13 cellular contexts compared by ENCODE assay signal in genomic region chr3:46353639-46354410, GRCh38. TPM values are rescaled to one million over a fixed set of nuclear protein-coding genes. Genes with fewer than 3 reads are reported as not detected.
A peak's percentile ranks its signal among the peaks of the same experiment; 100 is the strongest.
DNase-seq lines count a peak whose midpoint lies in the region; ATAC-seq, FAIRE-seq and TF ChIP-seq lines count a peak whose summit lies in the region.
"Had no signal": no experiment of that assay in that cellular context is flagged by ENCODE, and none has a peak within 500 bp of the region (broad histone marks: within the 10 kb centered on the region; RNA-seq: fewer than 3 reads in every experiment).

CCR2 (plus strand) TSS chr3:46354111; CDS start chr3:46357528, 3,417 bp downstream.

- H3K4me2 ChIP-seq in MM.1S (ENCODE audit: low read depth, low read length) (peak within 1 kb of the TSS; percentile 71), astrocyte (ENCODE audit: low read length) (no peak within 1 kb of the TSS)

- H4K20me1 ChIP-seq in MM.1S (ENCODE audit: insufficient read depth, low read length) (no peaks in the 10 kb centered on the region), astrocyte (ENCODE audit: insufficient read depth, low read length) (no peaks in the 10 kb centered on the region)

- H3K9me2 ChIP-seq in MM.1S (replicated peaks; ENCODE audit: insufficient read depth, low read length): no peaks in the 10 kb centered on the region

- H3K4me3 ChIP-seq in MM.1S (ENCODE audit: low read length): peak within 1 kb of the TSS; percentile 46
- no peak within 1 kb of the TSS for H3K4me3 ChIP-seq in astrocyte (ENCODE audit: insufficient read depth, low read depth, low read length)

- H3K9me3 Mint-ChIP-seq in astrocyte (ENCODE audit: unreplicated experiment): peaks cover 2% of the 10 kb centered on the region

- H3K9ac ChIP-seq in MM.1S (ENCODE audit: low read length) (peak within 1 kb of the TSS; percentile 59), astrocyte (ENCODE audit: low read length) (no peak within 1 kb of the TSS)

- peaks cover 17% of the 10 kb centered on the region; the same call in 1 of the 2 replicates for H3K79me2 ChIP-seq in MM.1S (ENCODE audit: low read length)
- H3K79me2 ChIP-seq in astrocyte (ENCODE audit: insufficient read depth, low read length): no peaks in the 10 kb centered on the region

- no peaks in the 10 kb centered on the region for H3K36me3 ChIP-seq in MM.1S (replicated peaks; ENCODE audit: insufficient read depth, low read length)
- H3K36me3 ChIP-seq in astrocyte (ENCODE audit: insufficient read depth, low read length): no peaks in the 10 kb centered on the region

- H3K9me3 ChIP-seq in MM.1S (replicated peaks; ENCODE audit: insufficient read depth, low read length): no peaks in the 10 kb centered on the region
- no peaks in the 10 kb centered on the region for H3K9me3 ChIP-seq in astrocyte (ENCODE audit: insufficient read depth, low read depth, low read length)

- DNase-seq in MM.1S: peak; percentile 33
- peak; percentile 64 for DNase-seq in SKM-1 treated with dmso at 0.1 percent for 144 hours (lab: John Stamatoyannopoulos, UW; ENCODE audit: unreplicated experiment)
- DNase-seq in astrocyte (ENCODE audit: low read depth): no peak
- peak; percentile 15 to 34 for DNase-seq in stimulated activated CD4-positive, alpha-beta T cell treated with anti-CD3 and anti-CD28 coated beads, Interleukin-4, amount 100 ng/mL, for 4 hours
- no peak for DNase-seq in anterior cingulate cortex (lab: John Stamatoyannopoulos, UW)
- DNase-seq in kidney glomerular epithelial cell (lab: John Stamatoyannopoulos, UW): no peak
- no peak for DNase-seq in HPDE6-E6E7 (ENCODE audit: extremely low spot score)
- DNase-seq: foreskin melanocyte, NCI-H1092 treated with DMSO at 0.1 percent for 48 hours, PC-3 had no signal

- ATAC-seq in GM19467 (IDR thresholded peaks at IDR 0.05; ENCODE audit: unreplicated experiment): no peak
- ATAC-seq: left lobe of liver, PC-3 had no signal

- H3K4me1 Mint-ChIP-seq in astrocyte (ENCODE audit: low read depth, unreplicated experiment): peaks cover 15% of the 10 kb centered on the region

- H2AFZ ChIP-seq in MM.1S (ENCODE audit: low read length) (no peak within 1 kb of the TSS), astrocyte (ENCODE audit: low read depth, low read length) (no peak within 1 kb of the TSS)

- H3K27ac ChIP-seq in MM.1S (ENCODE audit: low read length) (peak within 1 kb of the TSS; percentile 56; the same call in 1 of the 2 replicates), astrocyte (ENCODE audit: low read depth, low read length) (no peak within 1 kb of the TSS)

- H3K27me3 ChIP-seq in MM.1S (replicated peaks; ENCODE audit: insufficient read depth, low read length) (no peaks in the 10 kb centered on the region), astrocyte (ENCODE audit: insufficient read depth, low read length) (peaks cover 31% of the 10 kb centered on the region)

- no peak for FAIRE-seq in astrocyte (lab: Jason Lieb, UNC)

- peak within 1 kb of the TSS; percentile 51 for H3K4me3 Mint-ChIP-seq in astrocyte (ENCODE audit: unreplicated experiment)

- no peaks in the 10 kb centered on the region for H3K36me3 Mint-ChIP-seq in astrocyte (ENCODE audit: low read depth, unreplicated experiment)

- H3K27me3 Mint-ChIP-seq in astrocyte (ENCODE audit: low read depth, unreplicated experiment): peaks cover 45% of the 10 kb centered on the region

- peak within 1 kb of the TSS; percentile 50 for H3K27ac Mint-ChIP-seq in astrocyte (ENCODE audit: unreplicated experiment)

- H3F3A ChIP-seq in MM.1S (ENCODE audit: insufficient read depth, low read length): peaks cover 36% of the 10 kb centered on the region

- H3K4me1 ChIP-seq in MM.1S (ENCODE audit: low read length): peaks cover 71% of the 10 kb centered on the region
- no peaks in the 10 kb centered on the region for H3K4me1 ChIP-seq in astrocyte (ENCODE audit: insufficient read depth, low read length)

- TF ChIP-seq CTCF in MM.1S (IDR thresholded peaks at IDR 0.05; ENCODE audit: low read length): no peak
- TF ChIP-seq CTCF in astrocyte (IDR thresholded peaks at IDR 0.05; ENCODE audit: insufficient read depth, low read depth, low read length): no peak

RNA-seq across cellular contexts. Expression of gene CCR2, which starts in this region (rescaled TPM):
- total RNA-seq in astrocyte: not detected in 2 replicates
- total RNA-seq: PC-3, renal cortical epithelial cell had no signal

Comparison
In these comparisons a context has a peak if more than half of its experiments do, and no peak if none do; other contexts are left out.
1. DNase-seq: peak in MM.1S (single experiment), SKM-1 treated with dmso at 0.1 percent for 144 hours (single experiment) and stimulated activated CD4-positive, alpha-beta T cell treated with anti-CD3 and anti-CD28 coated beads, Interleukin-4, amount 100 ng/mL, for 4 hours (2 of 2); none in astrocyte (single experiment), anterior cingulate cortex (0 of 58), kidney glomerular epithelial cell (single experiment) and HPDE6-E6E7 (single experiment).